ENCODE assay signal across 12 cellular contexts in genomic region chr9:110996436-110997224, GRCh38. TPM values are rescaled to one million over a fixed set of nuclear protein-coding genes. Genes with fewer than 3 reads are reported as not detected.
DNase-seq lines count a peak whose midpoint lies in the region; ATAC-seq, FAIRE-seq and TF ChIP-seq lines count a peak whose summit lies in the region.
"Had no signal": no experiment of that assay in that cellular context is flagged by ENCODE, and none has a peak within 500 bp of the region (broad histone marks: within the 10 kb centered on the region; RNA-seq: fewer than 3 reads in every experiment).

No MANE protein-coding gene starts in this region.

- H3K27me3 ChIP-seq in astrocyte (ENCODE audit: insufficient read depth, low read length) (no peaks in the 10 kb centered on the region), stomach (no peaks in the 10 kb centered on the region), endodermal cell (ENCODE audit: control insufficient read depth, insufficient read depth, low read length, poor library complexity, severe bottlenecking) (no peaks in the 10 kb centered on the region)

- H3K9me3 Mint-ChIP-seq in astrocyte (ENCODE audit: unreplicated experiment): no peaks in the 10 kb centered on the region
- H3K9me3 Mint-ChIP-seq in endodermal cell: no peaks in the 10 kb centered on the region

- peak in 1 of 2 donors; percentile 57 for ATAC-seq in left cardiac atrium
- ATAC-seq: naive thymus-derived CD8-positive, alpha-beta T cell; PC-3 had no signal

- H4K20me1 ChIP-seq in astrocyte (ENCODE audit: insufficient read depth, low read length): no peaks in the 10 kb centered on the region

- DNase-seq in Daoy (ENCODE audit: low read depth) (peak; percentile 56), astrocyte (ENCODE audit: low read depth) (peak; percentile 72), left cardiac atrium (peak; percentile 41), stomach (peak; percentile 39), endodermal cell (no peak), NCI-H2171 treated with DMSO at 0.1 percent for 48 hours (lab: John Stamatoyannopoulos, UW) (no peak), OCI-M1 (lab: John Stamatoyannopoulos, UW) (no peak)
- DNase-seq in activated naive CD4-positive, alpha-beta T cell treated with Interleukin-2 at 50 U/mL for 16 hours: no peak
- DNase-seq: naive thymus-derived CD8-positive, alpha-beta T cell; NCI-H1930; PC-3 had no signal

- peaks cover 25% of the 10 kb centered on the region for H3K4me1 Mint-ChIP-seq in astrocyte (ENCODE audit: low read depth, unreplicated experiment)
- peaks cover 29% of the 10 kb centered on the region for H3K4me1 Mint-ChIP-seq in endodermal cell

- H3K36me3 ChIP-seq in astrocyte (ENCODE audit: insufficient read depth, low read length) (no peaks in the 10 kb centered on the region), stomach (no peaks in the 10 kb centered on the region), endodermal cell (ENCODE audit: control insufficient read depth, insufficient read depth, low read length) (no peaks in the 10 kb centered on the region)

- TF ChIP-seq EP300 in stomach (IDR thresholded peaks at IDR 0.05): no peak

- H3K27ac Mint-ChIP-seq in astrocyte (ENCODE audit: unreplicated experiment) (no peak overlapping the region), endodermal cell (no peak overlapping the region)
- H3K27ac Mint-ChIP-seq: naive thymus-derived CD8-positive, alpha-beta T cell had no signal

- no peaks in the 10 kb centered on the region for H3K9me3 ChIP-seq in astrocyte (ENCODE audit: insufficient read depth, low read depth, low read length)
- H3K9me3 ChIP-seq in stomach: no peaks in the 10 kb centered on the region
- H3K9me3 ChIP-seq in endodermal cell (ENCODE audit: control insufficient read depth, low read length): no peaks in the 10 kb centered on the region

- TF ChIP-seq CTCF in astrocyte (IDR thresholded peaks at IDR 0.05; ENCODE audit: insufficient read depth, low read depth, low read length) (no peak), stomach (IDR thresholded peaks at IDR 0.05) (no peak), endodermal cell (conservative IDR thresholded peaks at IDR 0.05) (no peak)

- no peak for FAIRE-seq in astrocyte (lab: Jason Lieb, UNC)
- FAIRE-seq: colon had no signal

- H3K4me3 Mint-ChIP-seq in astrocyte (ENCODE audit: unreplicated experiment): no peak overlapping the region
- no peak overlapping the region for H3K4me3 Mint-ChIP-seq in endodermal cell
- H3K4me3 Mint-ChIP-seq: naive thymus-derived CD8-positive, alpha-beta T cell had no signal

- H3K9ac ChIP-seq in astrocyte (ENCODE audit: low read length): no peak overlapping the region
- no peak overlapping the region for H3K9ac ChIP-seq in endodermal cell (ENCODE audit: extremely low read depth, low read length, poor library complexity, severe bottlenecking)

- peaks cover 15% of the 10 kb centered on the region for H3K79me2 ChIP-seq in astrocyte (ENCODE audit: insufficient read depth, low read length)

- H3K4me3 ChIP-seq in astrocyte (ENCODE audit: insufficient read depth, low read depth, low read length): no peak overlapping the region
- no peak overlapping the region for H3K4me3 ChIP-seq in stomach
- H3K4me3 ChIP-seq in endodermal cell (ENCODE audit: low read length): no peak overlapping the region

- H3K4me1 ChIP-seq in astrocyte (ENCODE audit: insufficient read depth, low read length) (no peaks in the 10 kb centered on the region), stomach (peaks cover 0 to 28% (median 4%) of the 10 kb centered on the region in 4 donors), endodermal cell (ENCODE audit: control insufficient read depth, insufficient read depth, low read length) (no peaks in the 10 kb centered on the region)

- H3K4me2 ChIP-seq in astrocyte (ENCODE audit: low read length): no peak overlapping the region

- H3K27me3 Mint-ChIP-seq in astrocyte (ENCODE audit: low read depth, unreplicated experiment) (no peaks in the 10 kb centered on the region), endodermal cell (ENCODE audit: insufficient read depth) (no peaks in the 10 kb centered on the region)

- no peak for TF ChIP-seq POLR2A in stomach (IDR thresholded peaks at IDR 0.05)

- H3K27ac ChIP-seq in astrocyte (ENCODE audit: low read depth, low read length) (no peak overlapping the region), stomach (peak overlapping the region in 3 of 5 donors; percentile 41 to 68 (median 63)), endodermal cell (ENCODE audit: low read depth, low read length) (no peak overlapping the region)

- H2AFZ ChIP-seq in astrocyte (ENCODE audit: low read depth, low read length): no peak overlapping the region

- intact Hi-C loops in left cardiac atrium (cut with DNase I) (no loop called here), stomach (cut with DNase I; ENCODE audit: low total_unique reads) (no loop called here)

- 73 to 79% (median 76%) methylated on average over 9 of the region's 9 CpGs for WGBS in stomach, 5 donors
- 90 to 92% methylated on average over 2 to 9 of the region's 9 CpGs for WGBS in endodermal cell (ENCODE audit: insufficient coverage in 1 of 2, insufficient read length in 1 of 2), 2 experiments

- no peaks in the 10 kb centered on the region for H3K36me3 Mint-ChIP-seq in astrocyte (ENCODE audit: low read depth, unreplicated experiment)
- H3K36me3 Mint-ChIP-seq in endodermal cell (ENCODE audit: low read depth): no peaks in the 10 kb centered on the region
- H3K36me3 Mint-ChIP-seq: naive thymus-derived CD8-positive, alpha-beta T cell had no signal

RNA-seq across cellular contexts. Expression of gene LPAR1, which starts 41.6 kb away (rescaled TPM):
- 11.4 and 13.5 TPM in 2 replicates for total RNA-seq in Daoy (2014; rRNA removed; shearing (Covaris generic))
- total RNA-seq in astrocyte (11.5 and 12.7 TPM in 2 replicates), left cardiac atrium (10 to 100 TPM; 27.2 to 27.3 TPM), stomach (10 to 100 TPM; 15.9 to 40.0 (median 19.9) TPM), endodermal cell (1 to 10 TPM; 5.0 to 5.9 TPM)
- polyA plus RNA-seq in stomach: 10 to 100 TPM in 2 of 3 donors, 1 to 10 TPM in 1; 7.4 to 25.8 (median 22.6) TPM
- 5.3 TPM for polyA plus RNA-seq in endodermal cell (2013, experiment 1 of 2)
- 4.6 TPM for polyA plus RNA-seq in endodermal cell (2013, experiment 2 of 2)
- total RNA-seq: naive thymus-derived CD8-positive, alpha-beta T cell had no signal
- polyA plus RNA-seq: naive thymus-derived CD8-positive, alpha-beta T cell had no signal

Comparison
In these comparisons a context has a peak if more than half of its experiments do, and no peak if none do; other contexts are left out.
1. DNase-seq: peak in Daoy (single experiment), astrocyte (single experiment), left cardiac atrium (single experiment) and stomach (single experiment); none in endodermal cell (single experiment), NCI-H2171 treated with DMSO at 0.1 percent for 48 hours (single experiment), activated naive CD4-positive, alpha-beta T cell treated with Interleukin-2 at 50 U/mL for 16 hours (single experiment) and OCI-M1 (single experiment).
2. H3K27ac ChIP-seq: peak in stomach (3 of 5); none in astrocyte (single experiment) and endodermal cell (single experiment).